Comparison of ENCODE assay signal across 1 cellular context in genomic region chr17:14405189-14405588, GRCh38.
TF ChIP-seq lines count a peak whose summit lies in the region.

No MANE protein-coding gene starts in this region.

TF ChIP-seq in GM23338, 12 proteins besides CTCF, POLR2A, EP300 and RAD21 (continued from another document):
- TF ChIP-seq ZNF462 (CRISPR knock-in tag; IDR thresholded peaks at IDR 0.05), result no peak
- no peak for TF ChIP-seq CREB1 (CRISPR knock-in tag; IDR thresholded peaks at IDR 0.05; ENCODE audit: low read depth)
- no peak for TF ChIP-seq EZH2phosphoT487 (IDR thresholded peaks at IDR 0.05; ENCODE audit: unreplicated experiment)
- no peak for TF ChIP-seq REST (IDR thresholded peaks at IDR 0.05; ENCODE audit: unreplicated experiment)
- TF ChIP-seq ETS1 (IDR thresholded peaks at IDR 0.05), result no peak
- TF ChIP-seq POLR2AphosphoS5 (IDR thresholded peaks at IDR 0.05; ENCODE audit: low read depth), result no peak
TF ChIP-seq in GM23338: peak in this region for 0.
